Comparison of ENCODE assay signal across 10 cellular contexts in the genomic region with DNA sequence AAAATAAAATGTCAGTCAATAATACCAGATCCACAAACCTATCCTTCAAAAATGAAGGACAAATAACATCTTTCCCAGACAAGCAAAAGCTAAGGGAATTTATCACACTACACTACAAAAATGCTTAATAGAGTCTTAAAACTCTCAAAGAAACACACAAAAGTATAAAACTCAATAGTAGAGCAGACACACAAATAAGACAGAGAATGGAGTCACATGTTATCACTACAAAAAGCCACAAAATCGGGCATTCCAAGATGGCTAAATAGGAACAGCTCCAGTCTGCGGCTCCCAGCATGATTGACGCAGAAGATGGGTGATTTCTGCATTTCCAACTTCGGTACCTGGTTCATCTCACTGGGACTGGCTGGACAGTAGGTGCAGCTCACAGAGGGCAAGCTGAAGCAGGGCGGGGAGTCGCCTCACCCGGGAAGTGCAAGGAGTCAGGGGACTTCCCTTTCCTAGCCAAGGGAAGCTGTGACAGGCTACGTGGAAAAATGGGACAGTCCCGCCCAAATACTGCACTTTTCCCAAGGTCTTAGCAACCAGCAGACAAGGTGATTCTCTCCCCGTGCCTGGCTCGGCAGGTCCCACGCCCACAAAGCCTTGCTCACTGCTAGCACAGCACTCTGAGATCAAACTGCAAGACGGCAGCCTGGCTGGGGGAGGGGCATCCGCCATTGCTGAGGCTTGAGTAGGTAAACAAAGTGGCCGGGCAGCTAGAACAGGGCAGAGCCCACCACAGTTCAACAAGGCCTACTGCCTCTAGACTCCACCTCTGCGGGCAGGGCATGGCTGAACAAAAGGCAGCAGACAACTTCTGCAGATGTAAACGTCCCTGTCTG. TPM values are rescaled to one million over a fixed set of nuclear protein-coding genes. Genes with fewer than 3 reads are reported as not detected.
A peak's percentile ranks its signal among the peaks of the same experiment; 100 is the strongest.
DNase-seq lines count a peak whose midpoint lies in the region; ATAC-seq and TF ChIP-seq lines count a peak whose summit lies in the region.
"Had no signal": no experiment of that assay in that cellular context is flagged by ENCODE, and none has a peak within 500 bp of the region (broad histone marks: within the 10 kb centered on the region; RNA-seq: fewer than 3 reads in every experiment).

No MANE protein-coding gene starts in this region.

- dilution Hi-C loops in mammary epithelial cell (cut with HindIII; ENCODE audit: low sequenced_read_pairs) = no loop called here

- H3K4me1 ChIP-seq in upper lobe of left lung = peaks cover 0 to 11% (median 1%) of the 10 kb centered on the region in 4 donors
- H3K4me1 ChIP-seq in mammary epithelial cell (ENCODE audit: insufficient read depth, low read length) = no peaks in the 10 kb centered on the region
- H3K4me1 ChIP-seq: breast epithelium had no signal

- H4K20me1 ChIP-seq in mammary epithelial cell (ENCODE audit: insufficient read depth, low read length) = no peaks in the 10 kb centered on the region

- TF ChIP-seq POLR2A in upper lobe of left lung (IDR thresholded peaks at IDR 0.05) = no peak

- intact Hi-C loops in mammary epithelial cell (cut with micrococcal nuclease) = no loop called here

- no peak overlapping the region for H3K4me2 ChIP-seq in mammary epithelial cell (ENCODE audit: insufficient read depth, low read depth, low read length)

- ATAC-seq in upper lobe of left lung (ENCODE audit: low FRiP score in 2 of 2) = no peak
- ATAC-seq in HG03565 (IDR thresholded peaks at IDR 0.05; ENCODE audit: unreplicated experiment) = no peak
- no peak for ATAC-seq in HG03521 (IDR thresholded peaks at IDR 0.05; ENCODE audit: unreplicated experiment)

- no TSS peak for BruUV-seq in mammary epithelial cell (replicated peaks; lab: Mats Ljungman, UMichigan)

- H3K9ac ChIP-seq in mammary epithelial cell (ENCODE audit: insufficient read depth, low read length) = no peak overlapping the region

- 40 to 68% methylated on average over 12 to 17 of the region's 17 CpGs for WGBS in upper lobe of left lung, 2 donors
- WGBS in mammary epithelial cell (ENCODE audit: low coverage, missing lambda C conversion rate) = 94% methylated on average over 17 of the region's 17 CpGs

- peak; percentile 35 for DNase-seq in stimulated activated CD8-positive, alpha-beta memory T cell treated with anti-CD3 and anti-CD28 coated beads, Interleukin-12 subunit alpha, Interleukin-12 subunit beta, amount 100 ng/mL, for 4 hours (ENCODE audit: low read depth)
- DNase-seq in stimulated activated CD8-positive, alpha-beta memory T cell treated with anti-CD3 and anti-CD28 coated beads, Interleukin-4, amount 100 ng/mL, for 48 hours = no peak
- peak; percentile 18 for DNase-seq in activated gamma-delta T cell treated with anti-CD3 and anti-CD28 coated beads, Interleukin-2, amount 50 U/mL, for 16 hours (ENCODE audit: low read depth)
- DNase-seq in islet precursor cell = peak; percentile 85
- peak; percentile 22 to 45 for DNase-seq in upper lobe of left lung
- DNase-seq in mammary epithelial cell = no peak
- DNase-seq: RPMI8226 had no signal

- peaks cover 6% of the 10 kb centered on the region for H3K79me2 ChIP-seq in mammary epithelial cell (ENCODE audit: insufficient read depth, low read length)

- CTCF ChIA-PET in mammary epithelial cell (lab: Charles Lee; ENCODE audit: low non-redundant PET) = no interaction called here

- H3K36me3 ChIP-seq in upper lobe of left lung (no peaks in the 10 kb centered on the region), mammary epithelial cell (ENCODE audit: insufficient read depth, low read length) (no peaks in the 10 kb centered on the region)
- H3K36me3 ChIP-seq: breast epithelium had no signal

- no peak overlapping the region for H2AFZ ChIP-seq in mammary epithelial cell (ENCODE audit: low read depth, low read length)

- H3K9me3 ChIP-seq in upper lobe of left lung (no peaks in the 10 kb centered on the region), mammary epithelial cell (replicated peaks; ENCODE audit: insufficient read depth, low read length) (no peaks in the 10 kb centered on the region)

- TF ChIP-seq CTCF in upper lobe of left lung (IDR thresholded peaks at IDR 0.05) = no peak
- TF ChIP-seq CTCF in mammary epithelial cell (conservative IDR thresholded peaks at IDR 0.05 in 1 of 2, IDR thresholded peaks at IDR 0.05 in 1 of 2; ENCODE audit: extremely low read depth in 1 of 2, insufficient read depth in 1 of 2, low read depth in 1 of 2, low read length in 2 of 2) = no peak

- H3K27me3 ChIP-seq in upper lobe of left lung (no peaks in the 10 kb centered on the region), mammary epithelial cell (ENCODE audit: insufficient read depth, low read length) (no peaks in the 10 kb centered on the region)
- H3K27me3 ChIP-seq: breast epithelium had no signal

- H3K27ac ChIP-seq in upper lobe of left lung (peak overlapping the region in 1 of 4 donors; percentile 73), mammary epithelial cell (ENCODE audit: insufficient read depth, low read depth, low read length) (no peak overlapping the region)
- H3K27ac ChIP-seq: breast epithelium had no signal

- in situ Hi-C loops in mammary epithelial cell (cut with MboI; ENCODE audit: low sequenced_read_pairs in 2 of 2) = no loop called here

- TF ChIP-seq EP300 in upper lobe of left lung (IDR thresholded peaks at IDR 0.05) = no peak

- peak overlapping the region in 3 of 4 donors; percentile 1 to 24 (median 18) for H3K4me3 ChIP-seq in upper lobe of left lung
- H3K4me3 ChIP-seq in mammary epithelial cell (replicated peaks in 1 of 3; ENCODE audit: insufficient read depth in 1 of 3, low read depth in 2 of 3, low read length in 3 of 3) = no peak overlapping the region
- H3K4me3 ChIP-seq: breast epithelium had no signal

RNA-seq across cellular contexts. Expression of gene SENP7, which starts 46.3 kb away (rescaled TPM):
- total RNA-seq in upper lobe of left lung = 10 to 100 TPM in 5 of 6 donors, 1 to 10 TPM in 1; 6.0 to 34.6 (median 14.3) TPM
- total RNA-seq in mammary epithelial cell = 1 to 10 TPM; 7.2 to 8.9 TPM
- 1.3 TPM for polyA plus RNA-seq in mammary epithelial cell
- 0.88 TPM for polyA minus RNA-seq in mammary epithelial cell

Comparison
In these comparisons a context has a peak if more than half of its experiments do, and no peak if none do; other contexts are left out.
1. DNase-seq: peak in stimulated activated CD8-positive, alpha-beta memory T cell treated with anti-CD3 and anti-CD28 coated beads, Interleukin-12 subunit alpha, Interleukin-12 subunit beta, amount 100 ng/mL, for 4 hours (single experiment), activated gamma-delta T cell treated with anti-CD3 and anti-CD28 coated beads, Interleukin-2, amount 50 U/mL, for 16 hours (single experiment), islet precursor cell (single experiment) and upper lobe of left lung (2 of 2); none in stimulated activated CD8-positive, alpha-beta memory T cell treated with anti-CD3 and anti-CD28 coated beads, Interleukin-4, amount 100 ng/mL, for 48 hours (single experiment) and mammary epithelial cell (single experiment).
2. H3K4me3 ChIP-seq: peak in upper lobe of left lung (3 of 4); none in mammary epithelial cell (0 of 3).